In the genomic region with DNA sequence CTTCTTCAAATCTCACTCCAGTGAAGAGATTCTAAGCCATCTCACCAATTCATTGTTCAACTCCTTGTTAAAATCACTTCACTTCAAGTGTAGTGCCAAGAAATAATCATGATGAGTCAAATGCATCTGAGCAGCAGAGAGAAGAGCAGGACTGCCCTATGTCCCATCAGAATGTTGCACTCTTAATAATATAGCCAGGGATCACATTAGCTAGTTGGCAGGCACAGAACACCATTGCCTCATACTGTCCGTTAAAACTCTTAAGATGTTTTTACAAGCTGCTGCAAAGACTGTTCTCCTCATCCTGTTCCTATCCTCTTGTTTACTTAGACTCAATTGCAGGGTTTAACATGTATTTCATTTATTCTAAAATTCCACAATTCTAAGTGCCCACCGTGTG, we compare ENCODE assay signal across 1 cellular context.
TF ChIP-seq lines count a peak whose summit lies in the region.

No MANE protein-coding gene starts in this region.

TF ChIP-seq in SK-N-SH treated with all-trans-retinoic acid at 6 μM for 48 hours, 23 proteins besides CTCF, POLR2A, EP300 and RAD21 (continued from another document):
- TF ChIP-seq, protein P1, sequence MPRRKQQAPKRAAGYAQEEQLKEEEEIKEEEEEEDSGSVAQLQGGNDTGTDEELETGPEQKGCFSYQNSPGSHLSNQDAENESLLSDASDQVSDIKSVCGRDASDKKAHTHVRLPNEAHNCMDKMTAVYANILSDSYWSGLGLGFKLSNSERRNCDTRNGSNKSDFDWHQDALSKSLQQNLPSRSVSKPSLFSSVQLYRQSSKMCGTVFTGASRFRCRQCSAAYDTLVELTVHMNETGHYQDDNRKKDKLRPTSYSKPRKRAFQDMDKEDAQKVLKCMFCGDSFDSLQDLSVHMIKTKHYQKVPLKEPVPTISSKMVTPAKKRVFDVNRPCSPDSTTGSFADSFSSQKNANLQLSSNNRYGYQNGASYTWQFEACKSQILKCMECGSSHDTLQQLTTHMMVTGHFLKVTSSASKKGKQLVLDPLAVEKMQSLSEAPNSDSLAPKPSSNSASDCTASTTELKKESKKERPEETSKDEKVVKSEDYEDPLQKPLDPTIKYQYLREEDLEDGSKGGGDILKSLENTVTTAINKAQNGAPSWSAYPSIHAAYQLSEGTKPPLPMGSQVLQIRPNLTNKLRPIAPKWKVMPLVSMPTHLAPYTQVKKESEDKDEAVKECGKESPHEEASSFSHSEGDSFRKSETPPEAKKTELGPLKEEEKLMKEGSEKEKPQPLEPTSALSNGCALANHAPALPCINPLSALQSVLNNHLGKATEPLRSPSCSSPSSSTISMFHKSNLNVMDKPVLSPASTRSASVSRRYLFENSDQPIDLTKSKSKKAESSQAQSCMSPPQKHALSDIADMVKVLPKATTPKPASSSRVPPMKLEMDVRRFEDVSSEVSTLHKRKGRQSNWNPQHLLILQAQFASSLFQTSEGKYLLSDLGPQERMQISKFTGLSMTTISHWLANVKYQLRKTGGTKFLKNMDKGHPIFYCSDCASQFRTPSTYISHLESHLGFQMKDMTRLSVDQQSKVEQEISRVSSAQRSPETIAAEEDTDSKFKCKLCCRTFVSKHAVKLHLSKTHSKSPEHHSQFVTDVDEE (CRISPR knock-in tag; IDR thresholded peaks at IDR 0.05) = no peak
- TF ChIP-seq, protein P2, sequence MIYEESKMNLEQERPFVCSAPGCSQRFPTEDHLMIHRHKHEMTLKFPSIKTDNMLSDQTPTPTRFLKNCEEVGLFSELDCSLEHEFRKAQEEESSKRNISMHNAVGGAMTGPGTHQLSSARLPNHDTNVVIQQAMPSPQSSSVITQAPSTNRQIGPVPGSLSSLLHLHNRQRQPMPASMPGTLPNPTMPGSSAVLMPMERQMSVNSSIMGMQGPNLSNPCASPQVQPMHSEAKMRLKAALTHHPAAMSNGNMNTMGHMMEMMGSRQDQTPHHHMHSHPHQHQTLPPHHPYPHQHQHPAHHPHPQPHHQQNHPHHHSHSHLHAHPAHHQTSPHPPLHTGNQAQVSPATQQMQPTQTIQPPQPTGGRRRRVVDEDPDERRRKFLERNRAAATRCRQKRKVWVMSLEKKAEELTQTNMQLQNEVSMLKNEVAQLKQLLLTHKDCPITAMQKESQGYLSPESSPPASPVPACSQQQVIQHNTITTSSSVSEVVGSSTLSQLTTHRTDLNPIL (CRISPR knock-in tag; IDR thresholded peaks at IDR 0.05; ENCODE audit: low read depth) = no peak
- TF ChIP-seq ZC3H10 (CRISPR knock-in tag; IDR thresholded peaks at IDR 0.05) = no peak
